1 cellular context compared by ENCODE assay signal in the genomic region with DNA sequence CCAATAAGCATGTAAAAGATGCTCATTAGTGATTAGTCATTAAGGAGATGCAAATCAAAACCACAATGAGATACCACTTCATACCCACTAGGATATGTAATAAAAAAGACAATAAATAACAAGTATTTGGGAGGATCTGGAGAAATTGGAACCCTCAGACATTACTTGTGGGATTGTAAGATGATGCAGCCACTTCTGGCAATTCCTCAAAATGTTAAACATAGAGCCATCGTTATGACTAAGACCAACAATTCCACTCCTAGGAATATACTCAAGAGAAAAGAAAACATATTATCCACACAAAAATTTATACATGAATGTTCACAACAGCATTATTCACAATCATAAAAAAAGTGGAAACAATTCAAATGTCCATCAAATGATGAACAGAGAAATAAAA.
TF ChIP-seq lines count a peak whose summit lies in the region.

No MANE protein-coding gene starts in this region.

TF ChIP-seq in IMR-90, 13 proteins besides CTCF, POLR2A, EP300 and RAD21 (continued from another document):
- no peak for TF ChIP-seq MAFK (IDR thresholded peaks at IDR 0.05; ENCODE audit: low read depth, low read length)
